Comparison of ENCODE assay signal across 17 cellular contexts in the genomic region with DNA sequence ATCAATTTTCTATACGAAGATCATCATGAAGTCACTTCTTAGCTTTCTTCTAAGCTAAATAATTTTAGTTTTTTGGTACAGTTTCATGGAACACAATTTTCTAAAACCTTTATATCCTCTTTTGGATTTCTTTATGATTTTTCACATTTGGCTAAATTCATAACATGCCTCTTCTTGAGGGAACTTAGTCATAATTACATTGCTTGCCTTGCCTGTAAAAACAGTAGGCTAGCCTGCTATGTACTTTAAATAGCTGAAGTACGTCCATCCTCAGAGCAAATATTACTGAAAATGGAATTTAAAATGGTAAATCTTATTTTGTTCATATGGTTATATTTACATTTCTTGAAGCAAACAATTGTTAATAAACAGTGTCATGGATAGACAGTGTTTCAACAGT.
DNase-seq lines count a peak whose midpoint lies in the region; ATAC-seq, FAIRE-seq and TF ChIP-seq lines count a peak whose summit lies in the region.
"Had no signal": no experiment of that assay in that cellular context is flagged by ENCODE, and none has a peak within 500 bp of the region (broad histone marks: within the 10 kb centered on the region; RNA-seq: fewer than 3 reads in every experiment).

No MANE protein-coding gene starts in this region.

- H3K27ac ChIP-seq in HUES64 (ENCODE audit: low read depth, low read length) (0 out of 2 replicates have a peak overlapping the region, but pooled peaks have one; percentile 9), foreskin keratinocyte (no peak overlapping the region)
- H3K27ac ChIP-seq: BLaER1 treated with 17β-estradiol and CSF1 and Interleukin-3, amounts not matched to agents 10 nM and 100 nM; KMS-11; PC-9; SK-N-MC had no signal

- H3K9ac ChIP-seq in HUES64 (ENCODE audit: low read depth, low read length): no peak overlapping the region
- H3K9ac ChIP-seq: BLaER1 treated with 17β-estradiol and CSF1 and Interleukin-3, amounts not matched to agents 10 nM and 100 nM; KMS-11 had no signal

- H3K4me1 ChIP-seq in HUES64 (ENCODE audit: insufficient read depth, low read length): no peaks in the 10 kb centered on the region
- H3K4me1 ChIP-seq in foreskin keratinocyte: peaks cover 13% of the 10 kb centered on the region
- H3K4me1 ChIP-seq: BLaER1 treated with 17β-estradiol and CSF1 and Interleukin-3, amounts not matched to agents 10 nM and 100 nM had no signal

- no peaks in the 10 kb centered on the region for H3K27me3 Mint-ChIP-seq in stimulated activated naive CD8-positive, alpha-beta T cell treated with anti-CD3 and anti-CD28 coated beads, Interleukin-15, amount 100 ng/mL, for 72 hours

- H3K27ac Mint-ChIP-seq in stimulated activated naive CD8-positive, alpha-beta T cell treated with anti-CD3 and anti-CD28 coated beads, Interleukin-15, amount 100 ng/mL, for 72 hours: no peak overlapping the region

- no peaks in the 10 kb centered on the region for H3K9me3 Mint-ChIP-seq in stimulated activated naive CD8-positive, alpha-beta T cell treated with anti-CD3 and anti-CD28 coated beads, Interleukin-15, amount 100 ng/mL, for 72 hours

- no peak for FAIRE-seq in bronchial epithelial cell (lab: Jason Lieb, UNC)
- FAIRE-seq: GM18507 had no signal

- 100% methylated on average over 1 of the region's 2 CpGs for WGBS in HUES64

- DNase-seq in bronchial epithelial cell (ENCODE audit: low read depth) (peak; percentile 43), foreskin keratinocyte (peak; percentile 15 to 54), cardiac septum (ENCODE audit: low spot score) (no peak), NCI-H2227 treated with DMSO at 0.1 percent for 48 hours (lab: John Stamatoyannopoulos, UW) (no peak)
- DNase-seq in stimulated activated naive CD8-positive, alpha-beta T cell treated with anti-CD3 and anti-CD28 coated beads, Interleukin-15, amount 100 ng/mL, for 72 hours: no peak
- DNase-seq: DMS 273 treated with DMSO at 0.1 percent for 48 hours, MG63, NCI-H1105 treated with DMSO at 0.1 percent for 48 hours, NCI-H187, NCI-H774, PC-9 had no signal

- TF ChIP-seq CTCF in bronchial epithelial cell (IDR thresholded peaks at IDR 0.05; ENCODE audit: insufficient read depth, low read length, severe bottlenecking) (no peak), foreskin keratinocyte (conservative IDR thresholded peaks at IDR 0.05) (no peak)

- intact Hi-C loops in cardiac septum (cut with DNase I): no loop called here

- H3K4me3 ChIP-seq in HUES64 (ENCODE audit: low read length): no peak overlapping the region
- no peak overlapping the region for H3K4me3 ChIP-seq in bronchial epithelial cell (ENCODE audit: low read depth, low read length)
- H3K4me3 ChIP-seq: BLaER1 treated with 17β-estradiol and CSF1 and Interleukin-3, amounts not matched to agents 10 nM and 100 nM; MG63; PC-9; SK-N-MC had no signal

- no peak overlapping the region for H3K4me3 Mint-ChIP-seq in stimulated activated naive CD8-positive, alpha-beta T cell treated with anti-CD3 and anti-CD28 coated beads, Interleukin-15, amount 100 ng/mL, for 72 hours

- H3K27me3 ChIP-seq in HUES64 (ENCODE audit: insufficient read depth, low read length): no peaks in the 10 kb centered on the region
- no peaks in the 10 kb centered on the region for H3K27me3 ChIP-seq in bronchial epithelial cell (ENCODE audit: control insufficient read depth, insufficient read depth, low read length)
- no peaks in the 10 kb centered on the region for H3K27me3 ChIP-seq in foreskin keratinocyte
- H3K27me3 ChIP-seq: BLaER1 treated with 17β-estradiol and CSF1 and Interleukin-3, amounts not matched to agents 10 nM and 100 nM; MG63 had no signal

- H3K36me3 ChIP-seq in HUES64 (ENCODE audit: insufficient read depth, low read length) (peaks cover 10% of the 10 kb centered on the region), bronchial epithelial cell (ENCODE audit: control insufficient read depth, insufficient read depth, low read length) (no peaks in the 10 kb centered on the region)
- H3K36me3 ChIP-seq: MG63 had no signal

- ATAC-seq in foreskin keratinocyte (peak; percentile 65), HG03039 (IDR thresholded peaks at IDR 0.05; ENCODE audit: unreplicated experiment) (no peak)
- ATAC-seq in stimulated activated naive CD8-positive, alpha-beta T cell treated with anti-CD3 and anti-CD28 coated beads, Interleukin-15, amount 100 ng/mL, for 72 hours: no peak

- no peaks in the 10 kb centered on the region for H3K4me1 Mint-ChIP-seq in stimulated activated naive CD8-positive, alpha-beta T cell treated with anti-CD3 and anti-CD28 coated beads, Interleukin-15, amount 100 ng/mL, for 72 hours

- peaks cover 7% of the 10 kb centered on the region; the same call in 1 of the 2 replicates for H3K9me3 ChIP-seq in HUES64 (ENCODE audit: insufficient read depth, low read depth, low read length)
- H3K9me3 ChIP-seq: MG63 had no signal

Comparison
In these comparisons a context has a peak if more than half of its experiments do, and no peak if none do; other contexts are left out.
1. DNase-seq: peak in bronchial epithelial cell (single experiment) and foreskin keratinocyte (2 of 2); none in cardiac septum (single experiment), NCI-H2227 treated with DMSO at 0.1 percent for 48 hours (single experiment) and stimulated activated naive CD8-positive, alpha-beta T cell treated with anti-CD3 and anti-CD28 coated beads, Interleukin-15, amount 100 ng/mL, for 72 hours (0 of 2).